18 cellular contexts compared by ENCODE assay signal in the genomic region with DNA sequence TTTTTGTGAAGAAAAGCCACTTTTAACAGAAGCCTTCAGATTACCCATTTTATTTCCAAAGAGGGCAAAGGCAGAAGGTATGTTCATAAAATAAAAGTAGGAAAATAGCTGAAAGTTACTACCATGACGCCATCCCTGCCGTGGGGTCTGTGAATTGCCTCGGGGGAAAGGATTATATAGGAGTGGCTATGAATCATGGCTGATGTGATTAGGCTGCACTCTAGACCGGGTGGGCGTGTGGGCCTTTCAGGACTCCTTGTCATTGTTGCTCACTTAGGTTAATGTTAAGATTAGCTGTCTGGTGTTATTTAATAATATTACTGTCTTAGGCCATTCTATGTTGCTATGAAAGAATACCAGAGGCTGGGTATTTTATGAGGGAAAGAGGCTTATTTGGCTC.
DNase-seq lines count a peak whose midpoint lies in the region; ATAC-seq and TF ChIP-seq lines count a peak whose summit lies in the region.
"Had no signal": no experiment of that assay in that cellular context is flagged by ENCODE, and none has a peak within 500 bp of the region (broad histone marks: within the 10 kb centered on the region; RNA-seq: fewer than 3 reads in every experiment).

No MANE protein-coding gene starts in this region.

- H3K36me3 Mint-ChIP-seq in HFFc6 (ENCODE audit: low read depth): no peaks in the 10 kb centered on the region; the same call in 1 of the 2 replicates
- H3K36me3 Mint-ChIP-seq: CD8-positive, alpha-beta memory T cell had no signal

- no peak overlapping the region for H3K4ac ChIP-seq in trophoblast cell (ENCODE audit: low read depth, low read length)

- WGBS in trophoblast cell (ENCODE audit: extremely low coverage, insufficient coverage, insufficient read length): no CpG with 5 or more reads among the region's 5 CpGs

- no peak overlapping the region for H3K14ac ChIP-seq in trophoblast cell (ENCODE audit: low read length)

- H3K4me2 ChIP-seq in trophoblast cell (ENCODE audit: low read length): no peak overlapping the region
- H3K4me2 ChIP-seq: GM23338 had no signal

- H2AK5ac ChIP-seq in trophoblast cell (ENCODE audit: low read length): no peak overlapping the region

- peaks cover 10% of the 10 kb centered on the region for H3K9me3 Mint-ChIP-seq in HFFc6
- H3K9me3 Mint-ChIP-seq: GM23338 had no signal

- H3K9ac ChIP-seq in trophoblast cell (ENCODE audit: low read length): no peak overlapping the region

- peak overlapping the region; percentile 12 for H2BK12ac ChIP-seq in trophoblast cell (ENCODE audit: low read length)

- no peak overlapping the region for H3K18ac ChIP-seq in trophoblast cell (ENCODE audit: low read length)

- no peak for TF ChIP-seq CTCF in HFFc6 (IDR thresholded peaks at IDR 0.05)

- H3K36me3 ChIP-seq in SJSA1 (no peaks in the 10 kb centered on the region), trophoblast cell (ENCODE audit: control insufficient read depth in 1 of 2, insufficient read depth in 2 of 2, low read length in 2 of 2) (no peaks in the 10 kb centered on the region)
- H3K36me3 ChIP-seq: SJCRH30 had no signal

- no peak overlapping the region for H2BK120ac ChIP-seq in trophoblast cell (ENCODE audit: insufficient read depth, low read length, poor library complexity)

- peaks cover 4% of the 10 kb centered on the region for H3K79me1 ChIP-seq in trophoblast cell (ENCODE audit: low read length)

- DNase-seq in Daoy (ENCODE audit: low read depth) (peak; percentile 73), HFFc6 (peak; percentile 33), SJSA1 (ENCODE audit: low read depth in 1 of 2, low spot score in 2 of 2) (peak in 1 of 2 experiments; percentile 44), trophoblast cell (no peak), DMS 273 treated with DMSO at 0.1 percent for 48 hours (lab: John Stamatoyannopoulos, UW) (no peak), SK-N-DZ (ENCODE audit: low spot score) (no peak), NCI-H2081 treated with DMSO at 0.1 percent for 48 hours (lab: John Stamatoyannopoulos, UW) (no peak)
- DNase-seq: C1 segment of cervical spinal cord; CD8-positive, alpha-beta memory T cell; DND-41; KG1; NCI-H1417 treated with DMSO at 0.1 percent for 48 hours; NCI-H187 treated with DMSO at 0.1 percent for 48 hours; NCI-H2171 treated with DMSO at 0.1 percent for 48 hours; T-helper 17 cell had no signal

- H4K8ac ChIP-seq in trophoblast cell (ENCODE audit: low read depth, low read length): no peak overlapping the region

- no peaks in the 10 kb centered on the region for H3K27me3 ChIP-seq in SJSA1 (replicated peaks)
- H3K27me3 ChIP-seq in trophoblast cell (ENCODE audit: insufficient read depth, low read length): no peaks in the 10 kb centered on the region
- H3K27me3 ChIP-seq: SJCRH30 had no signal

- H2AFZ ChIP-seq in trophoblast cell (ENCODE audit: insufficient read depth, low read length, poor library complexity): no peak overlapping the region
- H2AFZ ChIP-seq: GM23338 had no signal

- ATAC-seq in HG02885 (IDR thresholded peaks at IDR 0.05; ENCODE audit: poor library complexity, unreplicated experiment): no peak
- ATAC-seq: GM23338, T-helper 17 cell had no signal

- no peak overlapping the region for H4K12ac ChIP-seq in trophoblast cell (ENCODE audit: low read depth, low read length)

- no peak overlapping the region for H2BK5ac ChIP-seq in trophoblast cell (ENCODE audit: low read depth, low read length, poor library complexity)

- no peaks in the 10 kb centered on the region for H3K27me3 Mint-ChIP-seq in HFFc6 (ENCODE audit: insufficient read depth)
- H3K27me3 Mint-ChIP-seq: CD8-positive, alpha-beta memory T cell had no signal

- H3K4me1 ChIP-seq in SJSA1 (replicated peaks) (peaks cover 27% of the 10 kb centered on the region), trophoblast cell (ENCODE audit: control insufficient read depth in 1 of 2, insufficient read depth in 2 of 2, low read length in 2 of 2) (peaks cover 3 to 12% of the 10 kb centered on the region in 2 experiments)
- H3K4me1 ChIP-seq: SJCRH30 had no signal

- H3K4me3 Mint-ChIP-seq in HFFc6: no peak overlapping the region
- H3K4me3 Mint-ChIP-seq: CD8-positive, alpha-beta memory T cell; GM23338; T-helper 17 cell had no signal

- no peak overlapping the region for H3K23ac ChIP-seq in trophoblast cell (ENCODE audit: low read length)

- H3K27ac Mint-ChIP-seq in HFFc6: peak overlapping the region; percentile 45; the same call in 1 of the 2 replicates
- H3K27ac Mint-ChIP-seq: CD8-positive, alpha-beta memory T cell; GM23338; T-helper 17 cell had no signal

- no peaks in the 10 kb centered on the region for H3K79me2 ChIP-seq in trophoblast cell (ENCODE audit: control insufficient read depth, insufficient read depth, low read length, poor library complexity)

- H3K4me3 ChIP-seq in SJSA1 (no peak overlapping the region), trophoblast cell (ENCODE audit: low read depth, low read length) (no peak overlapping the region)
- H3K4me3 ChIP-seq: GM23338, SJCRH30 had no signal

- no peaks in the 10 kb centered on the region for H3K9me3 ChIP-seq in SJSA1 (replicated peaks)
- peaks cover 2% of the 10 kb centered on the region for H3K9me3 ChIP-seq in trophoblast cell (ENCODE audit: insufficient read depth, low read depth, low read length)
- H3K9me3 ChIP-seq: SJCRH30 had no signal

- peak overlapping the region; percentile 20 for H4K91ac ChIP-seq in trophoblast cell (ENCODE audit: low read depth, low read length)

- H3K4me1 Mint-ChIP-seq in HFFc6 (ENCODE audit: low read depth): peaks cover 30% of the 10 kb centered on the region; the same call in 1 of the 2 replicates
- H3K4me1 Mint-ChIP-seq: CD8-positive, alpha-beta memory T cell; T-helper 17 cell had no signal

- H3K27ac ChIP-seq in SJSA1 (0 out of 2 replicates have a peak overlapping the region, but pooled peaks have one; percentile 35), trophoblast cell (ENCODE audit: low read depth, low read length) (no peak overlapping the region)
- H3K27ac ChIP-seq: SJCRH30 had no signal

Comparison
In these comparisons a context has a peak if more than half of its experiments do, and no peak if none do; other contexts are left out.
1. DNase-seq: peak in Daoy (single experiment) and HFFc6 (single experiment); none in trophoblast cell (0 of 2), DMS 273 treated with DMSO at 0.1 percent for 48 hours (single experiment), SK-N-DZ (single experiment) and NCI-H2081 treated with DMSO at 0.1 percent for 48 hours (single experiment).